In the genomic region with DNA sequence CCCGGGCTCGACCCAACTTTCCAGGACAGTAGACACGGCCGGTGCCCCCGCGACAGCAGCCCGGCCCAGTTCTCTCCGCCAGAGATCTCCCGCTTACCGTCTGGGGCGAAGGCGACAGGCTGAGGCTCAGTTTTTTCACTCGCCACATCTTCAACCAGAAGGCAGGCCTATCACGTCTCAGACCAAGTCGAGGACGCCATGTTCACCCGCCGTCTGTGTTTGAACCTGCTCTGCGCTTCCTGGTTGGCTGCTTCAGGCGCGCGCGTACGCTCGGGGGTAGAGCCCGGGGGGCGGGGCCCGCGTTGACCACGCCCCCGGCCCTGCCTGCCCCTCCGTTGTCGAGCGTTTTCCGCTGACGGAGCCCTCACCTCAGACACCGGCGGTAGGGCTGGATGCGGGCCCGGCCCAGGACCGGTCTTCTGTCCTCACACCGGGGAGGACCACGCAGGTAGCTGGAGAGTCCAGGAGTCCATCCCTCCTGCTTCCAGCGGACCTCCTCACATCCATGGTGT, we compare ENCODE assay signal across 1 cellular context.
A peak's percentile ranks its signal among the peaks of the same experiment; 100 is the strongest.
TF ChIP-seq lines count a peak whose summit lies in the region.

A gene with protein sequence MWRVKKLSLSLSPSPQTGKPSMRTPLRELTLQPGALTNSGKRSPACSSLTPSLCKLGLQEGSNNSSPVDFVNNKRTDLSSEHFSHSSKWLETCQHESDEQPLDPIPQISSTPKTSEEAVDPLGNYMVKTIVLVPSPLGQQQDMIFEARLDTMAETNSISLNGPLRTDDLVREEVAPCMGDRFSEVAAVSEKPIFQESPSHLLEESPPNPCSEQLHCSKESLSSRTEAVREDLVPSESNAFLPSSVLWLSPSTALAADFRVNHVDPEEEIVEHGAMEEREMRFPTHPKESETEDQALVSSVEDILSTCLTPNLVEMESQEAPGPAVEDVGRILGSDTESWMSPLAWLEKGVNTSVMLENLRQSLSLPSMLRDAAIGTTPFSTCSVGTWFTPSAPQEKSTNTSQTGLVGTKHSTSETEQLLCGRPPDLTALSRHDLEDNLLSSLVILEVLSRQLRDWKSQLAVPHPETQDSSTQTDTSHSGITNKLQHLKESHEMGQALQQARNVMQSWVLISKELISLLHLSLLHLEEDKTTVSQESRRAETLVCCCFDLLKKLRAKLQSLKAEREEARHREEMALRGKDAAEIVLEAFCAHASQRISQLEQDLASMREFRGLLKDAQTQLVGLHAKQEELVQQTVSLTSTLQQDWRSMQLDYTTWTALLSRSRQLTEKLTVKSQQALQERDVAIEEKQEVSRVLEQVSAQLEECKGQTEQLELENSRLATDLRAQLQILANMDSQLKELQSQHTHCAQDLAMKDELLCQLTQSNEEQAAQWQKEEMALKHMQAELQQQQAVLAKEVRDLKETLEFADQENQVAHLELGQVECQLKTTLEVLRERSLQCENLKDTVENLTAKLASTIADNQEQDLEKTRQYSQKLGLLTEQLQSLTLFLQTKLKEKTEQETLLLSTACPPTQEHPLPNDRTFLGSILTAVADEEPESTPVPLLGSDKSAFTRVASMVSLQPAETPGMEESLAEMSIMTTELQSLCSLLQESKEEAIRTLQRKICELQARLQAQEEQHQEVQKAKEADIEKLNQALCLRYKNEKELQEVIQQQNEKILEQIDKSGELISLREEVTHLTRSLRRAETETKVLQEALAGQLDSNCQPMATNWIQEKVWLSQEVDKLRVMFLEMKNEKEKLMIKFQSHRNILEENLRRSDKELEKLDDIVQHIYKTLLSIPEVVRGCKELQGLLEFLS (minus strand): TSS at position 227 of the 512 bp plus-strand sequence. CDS start 79 bp downstream, at position 148.

TF ChIP-seq in HepG2, 621 proteins besides CTCF, POLR2A, EP300 and RAD21 (continued from another document and continues in another):
- TF ChIP-seq, protein P1, sequence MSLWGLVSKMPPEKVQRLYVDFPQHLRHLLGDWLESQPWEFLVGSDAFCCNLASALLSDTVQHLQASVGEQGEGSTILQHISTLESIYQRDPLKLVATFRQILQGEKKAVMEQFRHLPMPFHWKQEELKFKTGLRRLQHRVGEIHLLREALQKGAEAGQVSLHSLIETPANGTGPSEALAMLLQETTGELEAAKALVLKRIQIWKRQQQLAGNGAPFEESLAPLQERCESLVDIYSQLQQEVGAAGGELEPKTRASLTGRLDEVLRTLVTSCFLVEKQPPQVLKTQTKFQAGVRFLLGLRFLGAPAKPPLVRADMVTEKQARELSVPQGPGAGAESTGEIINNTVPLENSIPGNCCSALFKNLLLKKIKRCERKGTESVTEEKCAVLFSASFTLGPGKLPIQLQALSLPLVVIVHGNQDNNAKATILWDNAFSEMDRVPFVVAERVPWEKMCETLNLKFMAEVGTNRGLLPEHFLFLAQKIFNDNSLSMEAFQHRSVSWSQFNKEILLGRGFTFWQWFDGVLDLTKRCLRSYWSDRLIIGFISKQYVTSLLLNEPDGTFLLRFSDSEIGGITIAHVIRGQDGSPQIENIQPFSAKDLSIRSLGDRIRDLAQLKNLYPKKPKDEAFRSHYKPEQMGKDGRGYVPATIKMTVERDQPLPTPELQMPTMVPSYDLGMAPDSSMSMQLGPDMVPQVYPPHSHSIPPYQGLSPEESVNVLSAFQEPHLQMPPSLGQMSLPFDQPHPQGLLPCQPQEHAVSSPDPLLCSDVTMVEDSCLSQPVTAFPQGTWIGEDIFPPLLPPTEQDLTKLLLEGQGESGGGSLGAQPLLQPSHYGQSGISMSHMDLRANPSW (CRISPR knock-in tag; IDR thresholded peaks at IDR 0.05; ENCODE audit: borderline replicate concordance) = no peak
- TF ChIP-seq JUNB (CRISPR knock-in tag; IDR thresholded peaks at IDR 0.05; ENCODE audit: borderline replicate concordance) (no peak), CENPT (CRISPR knock-in tag; IDR thresholded peaks at IDR 0.05; ENCODE audit: low read depth) (no peak), ZFP36L2 (CRISPR knock-in tag; IDR thresholded peaks at IDR 0.05) (no peak), ZNF160 (CRISPR knock-in tag; IDR thresholded peaks at IDR 0.05) (no peak), JARID2 (CRISPR knock-in tag; IDR thresholded peaks at IDR 0.05; ENCODE audit: insufficient replicate concordance) (no peak), JUN (CRISPR knock-in tag; IDR thresholded peaks at IDR 0.05) (no peak), KLF12 (CRISPR knock-in tag; IDR thresholded peaks at IDR 0.05; ENCODE audit: borderline replicate concordance) (no peak), ZBTB42 (CRISPR knock-in tag; IDR thresholded peaks at IDR 0.05) (0 out of 2 replicates have a peak, but pooled peaks have one; percentile 53), TOPORS (CRISPR knock-in tag; IDR thresholded peaks at IDR 0.05) (no peak), FOXO1 (CRISPR knock-in tag; IDR thresholded peaks at IDR 0.05) (no peak), ZNF256 (CRISPR knock-in tag; conservative IDR thresholded peaks at IDR 0.05) (0 out of 2 replicates have a peak, but pooled peaks have one; percentile 3), FOXK2 (IDR thresholded peaks at IDR 0.05) (no peak)
- TF ChIP-seq, protein P2, sequence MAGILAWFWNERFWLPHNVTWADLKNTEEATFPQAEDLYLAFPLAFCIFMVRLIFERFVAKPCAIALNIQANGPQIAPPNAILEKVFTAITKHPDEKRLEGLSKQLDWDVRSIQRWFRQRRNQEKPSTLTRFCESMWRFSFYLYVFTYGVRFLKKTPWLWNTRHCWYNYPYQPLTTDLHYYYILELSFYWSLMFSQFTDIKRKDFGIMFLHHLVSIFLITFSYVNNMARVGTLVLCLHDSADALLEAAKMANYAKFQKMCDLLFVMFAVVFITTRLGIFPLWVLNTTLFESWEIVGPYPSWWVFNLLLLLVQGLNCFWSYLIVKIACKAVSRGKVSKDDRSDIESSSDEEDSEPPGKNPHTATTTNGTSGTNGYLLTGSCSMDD (CRISPR knock-in tag; IDR thresholded peaks at IDR 0.05) = no peak
- TF ChIP-seq, protein P3, sequence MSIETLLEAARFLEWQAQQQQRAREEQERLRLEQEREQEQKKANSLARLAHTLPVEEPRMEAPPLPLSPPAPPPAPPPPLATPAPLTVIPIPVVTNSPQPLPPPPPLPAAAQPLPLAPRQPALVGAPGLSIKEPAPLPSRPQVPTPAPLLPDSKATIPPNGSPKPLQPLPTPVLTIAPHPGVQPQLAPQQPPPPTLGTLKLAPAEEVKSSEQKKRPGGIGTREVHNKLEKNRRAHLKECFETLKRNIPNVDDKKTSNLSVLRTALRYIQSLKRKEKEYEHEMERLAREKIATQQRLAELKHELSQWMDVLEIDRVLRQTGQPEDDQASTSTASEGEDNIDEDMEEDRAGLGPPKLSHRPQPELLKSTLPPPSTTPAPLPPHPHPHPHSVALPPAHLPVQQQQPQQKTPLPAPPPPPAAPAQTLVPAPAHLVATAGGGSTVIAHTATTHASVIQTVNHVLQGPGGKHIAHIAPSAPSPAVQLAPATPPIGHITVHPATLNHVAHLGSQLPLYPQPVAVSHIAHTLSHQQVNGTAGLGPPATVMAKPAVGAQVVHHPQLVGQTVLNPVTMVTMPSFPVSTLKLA (IDR thresholded peaks at IDR 0.05) = 0 out of 2 replicates have a peak, but pooled peaks have one; percentile 10
- TF ChIP-seq, protein P4, sequence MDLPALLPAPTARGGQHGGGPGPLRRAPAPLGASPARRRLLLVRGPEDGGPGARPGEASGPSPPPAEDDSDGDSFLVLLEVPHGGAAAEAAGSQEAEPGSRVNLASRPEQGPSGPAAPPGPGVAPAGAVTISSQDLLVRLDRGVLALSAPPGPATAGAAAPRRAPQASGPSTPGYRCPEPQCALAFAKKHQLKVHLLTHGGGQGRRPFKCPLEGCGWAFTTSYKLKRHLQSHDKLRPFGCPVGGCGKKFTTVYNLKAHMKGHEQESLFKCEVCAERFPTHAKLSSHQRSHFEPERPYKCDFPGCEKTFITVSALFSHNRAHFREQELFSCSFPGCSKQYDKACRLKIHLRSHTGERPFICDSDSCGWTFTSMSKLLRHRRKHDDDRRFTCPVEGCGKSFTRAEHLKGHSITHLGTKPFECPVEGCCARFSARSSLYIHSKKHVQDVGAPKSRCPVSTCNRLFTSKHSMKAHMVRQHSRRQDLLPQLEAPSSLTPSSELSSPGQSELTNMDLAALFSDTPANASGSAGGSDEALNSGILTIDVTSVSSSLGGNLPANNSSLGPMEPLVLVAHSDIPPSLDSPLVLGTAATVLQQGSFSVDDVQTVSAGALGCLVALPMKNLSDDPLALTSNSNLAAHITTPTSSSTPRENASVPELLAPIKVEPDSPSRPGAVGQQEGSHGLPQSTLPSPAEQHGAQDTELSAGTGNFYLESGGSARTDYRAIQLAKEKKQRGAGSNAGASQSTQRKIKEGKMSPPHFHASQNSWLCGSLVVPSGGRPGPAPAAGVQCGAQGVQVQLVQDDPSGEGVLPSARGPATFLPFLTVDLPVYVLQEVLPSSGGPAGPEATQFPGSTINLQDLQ (CRISPR knock-in tag; IDR thresholded peaks at IDR 0.05) = no peak; the same call in 1 of the 2 replicates
- TF ChIP-seq, protein P5, sequence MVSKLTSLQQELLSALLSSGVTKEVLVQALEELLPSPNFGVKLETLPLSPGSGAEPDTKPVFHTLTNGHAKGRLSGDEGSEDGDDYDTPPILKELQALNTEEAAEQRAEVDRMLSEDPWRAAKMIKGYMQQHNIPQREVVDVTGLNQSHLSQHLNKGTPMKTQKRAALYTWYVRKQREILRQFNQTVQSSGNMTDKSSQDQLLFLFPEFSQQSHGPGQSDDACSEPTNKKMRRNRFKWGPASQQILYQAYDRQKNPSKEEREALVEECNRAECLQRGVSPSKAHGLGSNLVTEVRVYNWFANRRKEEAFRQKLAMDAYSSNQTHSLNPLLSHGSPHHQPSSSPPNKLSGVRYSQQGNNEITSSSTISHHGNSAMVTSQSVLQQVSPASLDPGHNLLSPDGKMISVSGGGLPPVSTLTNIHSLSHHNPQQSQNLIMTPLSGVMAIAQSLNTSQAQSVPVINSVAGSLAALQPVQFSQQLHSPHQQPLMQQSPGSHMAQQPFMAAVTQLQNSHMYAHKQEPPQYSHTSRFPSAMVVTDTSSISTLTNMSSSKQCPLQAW (CRISPR knock-in tag; IDR thresholded peaks at IDR 0.05) = peak; percentile 62; the same call in 1 of the 2 replicates
- TF ChIP-seq, protein P6, sequence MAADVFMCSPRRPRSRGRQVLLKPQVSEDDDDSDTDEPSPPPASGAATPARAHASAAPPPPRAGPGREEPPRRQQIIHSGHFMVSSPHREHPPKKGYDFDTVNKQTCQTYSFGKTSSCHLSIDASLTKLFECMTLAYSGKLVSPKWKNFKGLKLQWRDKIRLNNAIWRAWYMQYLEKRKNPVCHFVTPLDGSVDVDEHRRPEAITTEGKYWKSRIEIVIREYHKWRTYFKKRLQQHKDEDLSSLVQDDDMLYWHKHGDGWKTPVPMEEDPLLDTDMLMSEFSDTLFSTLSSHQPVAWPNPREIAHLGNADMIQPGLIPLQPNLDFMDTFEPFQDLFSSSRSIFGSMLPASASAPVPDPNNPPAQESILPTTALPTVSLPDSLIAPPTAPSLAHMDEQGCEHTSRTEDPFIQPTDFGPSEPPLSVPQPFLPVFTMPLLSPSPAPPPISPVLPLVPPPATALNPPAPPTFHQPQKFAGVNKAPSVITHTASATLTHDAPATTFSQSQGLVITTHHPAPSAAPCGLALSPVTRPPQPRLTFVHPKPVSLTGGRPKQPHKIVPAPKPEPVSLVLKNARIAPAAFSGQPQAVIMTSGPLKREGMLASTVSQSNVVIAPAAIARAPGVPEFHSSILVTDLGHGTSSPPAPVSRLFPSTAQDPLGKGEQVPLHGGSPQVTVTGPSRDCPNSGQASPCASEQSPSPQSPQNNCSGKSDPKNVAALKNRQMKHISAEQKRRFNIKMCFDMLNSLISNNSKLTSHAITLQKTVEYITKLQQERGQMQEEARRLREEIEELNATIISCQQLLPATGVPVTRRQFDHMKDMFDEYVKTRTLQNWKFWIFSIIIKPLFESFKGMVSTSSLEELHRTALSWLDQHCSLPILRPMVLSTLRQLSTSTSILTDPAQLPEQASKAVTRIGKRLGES (CRISPR knock-in tag; IDR thresholded peaks at IDR 0.05; ENCODE audit: borderline replicate concordance) = no peak
- TF ChIP-seq, protein P7, sequence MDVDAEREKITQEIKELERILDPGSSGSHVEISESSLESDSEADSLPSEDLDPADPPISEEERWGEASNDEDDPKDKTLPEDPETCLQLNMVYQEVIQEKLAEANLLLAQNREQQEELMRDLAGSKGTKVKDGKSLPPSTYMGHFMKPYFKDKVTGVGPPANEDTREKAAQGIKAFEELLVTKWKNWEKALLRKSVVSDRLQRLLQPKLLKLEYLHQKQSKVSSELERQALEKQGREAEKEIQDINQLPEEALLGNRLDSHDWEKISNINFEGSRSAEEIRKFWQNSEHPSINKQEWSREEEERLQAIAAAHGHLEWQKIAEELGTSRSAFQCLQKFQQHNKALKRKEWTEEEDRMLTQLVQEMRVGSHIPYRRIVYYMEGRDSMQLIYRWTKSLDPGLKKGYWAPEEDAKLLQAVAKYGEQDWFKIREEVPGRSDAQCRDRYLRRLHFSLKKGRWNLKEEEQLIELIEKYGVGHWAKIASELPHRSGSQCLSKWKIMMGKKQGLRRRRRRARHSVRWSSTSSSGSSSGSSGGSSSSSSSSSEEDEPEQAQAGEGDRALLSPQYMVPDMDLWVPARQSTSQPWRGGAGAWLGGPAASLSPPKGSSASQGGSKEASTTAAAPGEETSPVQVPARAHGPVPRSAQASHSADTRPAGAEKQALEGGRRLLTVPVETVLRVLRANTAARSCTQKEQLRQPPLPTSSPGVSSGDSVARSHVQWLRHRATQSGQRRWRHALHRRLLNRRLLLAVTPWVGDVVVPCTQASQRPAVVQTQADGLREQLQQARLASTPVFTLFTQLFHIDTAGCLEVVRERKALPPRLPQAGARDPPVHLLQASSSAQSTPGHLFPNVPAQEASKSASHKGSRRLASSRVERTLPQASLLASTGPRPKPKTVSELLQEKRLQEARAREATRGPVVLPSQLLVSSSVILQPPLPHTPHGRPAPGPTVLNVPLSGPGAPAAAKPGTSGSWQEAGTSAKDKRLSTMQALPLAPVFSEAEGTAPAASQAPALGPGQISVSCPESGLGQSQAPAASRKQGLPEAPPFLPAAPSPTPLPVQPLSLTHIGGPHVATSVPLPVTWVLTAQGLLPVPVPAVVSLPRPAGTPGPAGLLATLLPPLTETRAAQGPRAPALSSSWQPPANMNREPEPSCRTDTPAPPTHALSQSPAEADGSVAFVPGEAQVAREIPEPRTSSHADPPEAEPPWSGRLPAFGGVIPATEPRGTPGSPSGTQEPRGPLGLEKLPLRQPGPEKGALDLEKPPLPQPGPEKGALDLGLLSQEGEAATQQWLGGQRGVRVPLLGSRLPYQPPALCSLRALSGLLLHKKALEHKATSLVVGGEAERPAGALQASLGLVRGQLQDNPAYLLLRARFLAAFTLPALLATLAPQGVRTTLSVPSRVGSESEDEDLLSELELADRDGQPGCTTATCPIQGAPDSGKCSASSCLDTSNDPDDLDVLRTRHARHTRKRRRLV (CRISPR knock-in tag; IDR thresholded peaks at IDR 0.05) = no peak
- TF ChIP-seq, protein P8, sequence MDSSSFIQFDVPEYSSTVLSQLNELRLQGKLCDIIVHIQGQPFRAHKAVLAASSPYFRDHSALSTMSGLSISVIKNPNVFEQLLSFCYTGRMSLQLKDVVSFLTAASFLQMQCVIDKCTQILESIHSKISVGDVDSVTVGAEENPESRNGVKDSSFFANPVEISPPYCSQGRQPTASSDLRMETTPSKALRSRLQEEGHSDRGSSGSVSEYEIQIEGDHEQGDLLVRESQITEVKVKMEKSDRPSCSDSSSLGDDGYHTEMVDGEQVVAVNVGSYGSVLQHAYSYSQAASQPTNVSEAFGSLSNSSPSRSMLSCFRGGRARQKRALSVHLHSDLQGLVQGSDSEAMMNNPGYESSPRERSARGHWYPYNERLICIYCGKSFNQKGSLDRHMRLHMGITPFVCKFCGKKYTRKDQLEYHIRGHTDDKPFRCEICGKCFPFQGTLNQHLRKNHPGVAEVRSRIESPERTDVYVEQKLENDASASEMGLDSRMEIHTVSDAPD (CRISPR knock-in tag; IDR thresholded peaks at IDR 0.05) = no peak
- TF ChIP-seq, protein P9, sequence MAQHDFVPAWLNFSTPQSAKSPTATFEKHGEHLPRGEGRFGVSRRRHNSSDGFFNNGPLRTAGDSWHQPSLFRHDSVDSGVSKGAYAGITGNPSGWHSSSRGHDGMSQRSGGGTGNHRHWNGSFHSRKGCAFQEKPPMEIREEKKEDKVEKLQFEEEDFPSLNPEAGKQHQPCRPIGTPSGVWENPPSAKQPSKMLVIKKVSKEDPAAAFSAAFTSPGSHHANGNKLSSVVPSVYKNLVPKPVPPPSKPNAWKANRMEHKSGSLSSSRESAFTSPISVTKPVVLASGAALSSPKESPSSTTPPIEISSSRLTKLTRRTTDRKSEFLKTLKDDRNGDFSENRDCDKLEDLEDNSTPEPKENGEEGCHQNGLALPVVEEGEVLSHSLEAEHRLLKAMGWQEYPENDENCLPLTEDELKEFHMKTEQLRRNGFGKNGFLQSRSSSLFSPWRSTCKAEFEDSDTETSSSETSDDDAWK (CRISPR knock-in tag; IDR thresholded peaks at IDR 0.05) = no peak
